Comparison of ENCODE assay signal across 25 cellular contexts in the genomic region with DNA sequence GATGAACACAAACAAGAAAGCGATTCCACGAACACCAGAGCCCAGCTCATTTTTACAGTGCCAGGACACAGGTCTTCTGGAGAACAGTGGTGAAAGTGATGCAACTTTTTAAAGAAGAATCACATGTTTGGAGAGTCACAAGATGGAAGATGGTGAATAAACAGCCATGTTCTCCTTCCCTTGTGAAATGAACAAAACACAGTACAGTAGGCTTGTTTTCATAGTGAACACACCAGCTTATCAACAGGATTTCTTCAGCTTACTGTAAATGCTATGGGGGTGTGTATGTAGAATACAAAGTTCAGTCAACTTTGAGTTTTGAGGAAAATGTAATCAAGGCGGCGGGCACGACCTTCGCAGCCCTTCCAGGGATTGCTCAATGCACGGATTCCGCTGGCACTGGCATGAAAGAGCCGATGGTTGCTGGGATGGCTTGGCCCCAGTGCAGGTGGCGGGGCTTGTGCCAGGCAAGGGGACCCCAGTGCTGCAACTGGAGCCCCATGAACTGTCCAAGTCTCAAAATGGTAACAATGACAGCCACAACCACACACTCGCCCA. TPM values are rescaled to one million over a fixed set of nuclear protein-coding genes. Genes with fewer than 3 reads are reported as not detected.
DNase-seq lines count a peak whose midpoint lies in the region; ATAC-seq and TF ChIP-seq lines count a peak whose summit lies in the region.
"Had no signal": no experiment of that assay in that cellular context is flagged by ENCODE, and none has a peak within 500 bp of the region (broad histone marks: within the 10 kb centered on the region; RNA-seq: fewer than 3 reads in every experiment).

No MANE protein-coding gene starts in this region.

- H3K27me3 Mint-ChIP-seq in T-helper 17 cell, result no peaks in the 10 kb centered on the region
- H3K27me3 Mint-ChIP-seq: CD4-positive, CD25-positive, alpha-beta regulatory T cell had no signal

- H3K27ac ChIP-seq in muscle layer of duodenum (ENCODE audit: low read length) (peak overlapping the region; percentile 73), stomach (peak overlapping the region in 4 of 5 donors; percentile 13 to 90 (median 56))
- H3K27ac ChIP-seq: SK-N-MC had no signal

- H3K36me3 Mint-ChIP-seq in T-helper 17 cell (ENCODE audit: low read depth), result peaks cover 6% of the 10 kb centered on the region
- H3K36me3 Mint-ChIP-seq: CD4-positive, CD25-positive, alpha-beta regulatory T cell had no signal

- ATAC-seq in T-helper 17 cell, result no peak
- ATAC-seq in left colon, result peak; percentile 23
- no peak for ATAC-seq in HG03280 (IDR thresholded peaks at IDR 0.05; ENCODE audit: unreplicated experiment)

- H3K4me3 Mint-ChIP-seq in T-helper 17 cell, result peak overlapping the region; percentile 21
- H3K4me3 Mint-ChIP-seq: CD4-positive, CD25-positive, alpha-beta regulatory T cell had no signal

- no peaks in the 10 kb centered on the region for H3K36me3 ChIP-seq in muscle layer of duodenum (ENCODE audit: control insufficient read depth in 1 of 2, insufficient read depth in 2 of 2, low read length in 2 of 2)
- no peaks in the 10 kb centered on the region for H3K36me3 ChIP-seq in stomach

- no peak for TF ChIP-seq POLR2A in stomach (IDR thresholded peaks at IDR 0.05)

- TF ChIP-seq EP300 in stomach (IDR thresholded peaks at IDR 0.05), result no peak

- no peaks in the 10 kb centered on the region for H3K4me1 ChIP-seq in muscle layer of duodenum (ENCODE audit: control insufficient read depth in 1 of 2, insufficient read depth in 2 of 2, low read length in 2 of 2)
- H3K4me1 ChIP-seq in stomach, result peaks cover 10 to 44% (median 19%) of the 10 kb centered on the region in 4 donors

- H3K27me3 ChIP-seq in muscle layer of duodenum (ENCODE audit: low read depth, low read length) (no peaks in the 10 kb centered on the region), stomach (peaks cover 0 to 21% (median 0%) of the 10 kb centered on the region in 3 donors)

- no peak overlapping the region for H3K4me3 ChIP-seq in muscle layer of duodenum (ENCODE audit: low read depth in 1 of 2, low read length in 2 of 2)
- H3K4me3 ChIP-seq in stomach, result no peak overlapping the region
- H3K4me3 ChIP-seq: SK-N-MC had no signal

- intact Hi-C loops in left colon (cut with DNase I, micrococcal nuclease) (no loop called here), stomach (cut with DNase I; ENCODE audit: low total_unique reads) (no loop called here)

- peaks cover 37% of the 10 kb centered on the region for H3K4me1 Mint-ChIP-seq in T-helper 17 cell

- H3K27ac Mint-ChIP-seq in T-helper 17 cell, result no peak overlapping the region

- WGBS in stomach, 5 donors, result 49 to 72% (median 63%) methylated on average over 11 of the region's 11 CpGs

- H3K9me3 ChIP-seq in T-helper 17 cell (ENCODE audit: control insufficient read depth, low read length, poor library complexity, severe bottlenecking) (no peaks in the 10 kb centered on the region), muscle layer of duodenum (ENCODE audit: control insufficient read depth in 1 of 2, low read length in 2 of 2) (peaks cover 4 to 13% of the 10 kb centered on the region in 2 donors), stomach (peaks cover 0 to 12% (median 4%) of the 10 kb centered on the region in 4 donors)

- DNase-seq in T-helper 17 cell (no peak), left colon (peak in 1 of 2 donors; percentile 35), stomach (peak; percentile 65), cerebellar cortex (ENCODE audit: low spot score) (no peak), ecto neural progenitor cell (ENCODE audit: low spot score) (no peak)
- DNase-seq in stimulated activated CD4-positive, alpha-beta T cell treated with anti-CD3 and anti-CD28 coated beads, Interleukin-4, amount 100 ng/mL, for 24 hours, result no peak
- DNase-seq: CD4-positive, CD25-positive, alpha-beta regulatory T cell; COR-L47; DMS 273 treated with DMSO at 0.1 percent for 48 hours; GDM1; NCI-H1417; NCI-H187; NCI-H2107; NCI-H510A treated with DMSO at 0.1 percent for 48 hours; NCI-H774; OCI-M1; SHP77 had no signal

- no peak for TF ChIP-seq CTCF in stomach (IDR thresholded peaks at IDR 0.05)

RNA-seq across cellular contexts. Expression of a gene that starts 9.7 kb away (rescaled TPM):
- total RNA-seq in T-helper 17 cell, result 1 to 10 TPM; 2.8 to 4.5 TPM
- total RNA-seq in left colon, result under 1 TPM; 0.43 to 0.61 TPM
- total RNA-seq in stomach, result 10 to 100 TPM in 2 of 5 donors, 1 to 10 TPM in 1, under 1 TPM in 1, not detected in 1; 0.45 to 37.9 (median 9.7) TPM
- polyA plus RNA-seq in stomach, result 1 to 10 TPM; 1.8 to 3.9 (median 3.7) TPM
- total RNA-seq: H1, RPMI7951 had no signal

RNA-seq across cellular contexts. Expression of a gene that starts 17.6 kb away (rescaled TPM):
- total RNA-seq in T-helper 17 cell, result 10 to 100 TPM; 49.5 to 50.3 TPM
- 1 to 10 TPM in 1 of 2 donors, under 1 TPM in 1; 0.67 to 1.0 TPM for total RNA-seq in left colon
- 1 to 10 TPM in 2 of 5 donors, under 1 TPM in 2, not detected in 1; 0.29 to 4.6 (median 1.2) TPM for total RNA-seq in stomach
- under 1 TPM; 0.18 to 0.31 (median 0.25) TPM for polyA plus RNA-seq in stomach
- total RNA-seq: Daoy, H1, HT-29, M059J, RPMI7951 had no signal
- polyA plus RNA-seq: H1 had no signal

RNA-seq across cellular contexts. Expression of a gene that starts 19.8 kb away (rescaled TPM):
- not detected for total RNA-seq in T-helper 17 cell
- 100 to 1,000 TPM; 208 to 322 TPM for total RNA-seq in left colon
- 1,000 to 10,000 TPM in 1 of 5 donors, 100 to 1,000 TPM in 1, 10 to 100 TPM in 2, not detected in 1; 62.4 to 1,697 (median 407) TPM for total RNA-seq in stomach
- over 10,000 TPM in 1 of 3 donors, 1,000 to 10,000 TPM in 1, 100 to 1,000 TPM in 1; 385 to 10,944 (median 1,930) TPM for polyA plus RNA-seq in stomach
- total RNA-seq: CD4-positive, CD25-positive, alpha-beta regulatory T cell; Daoy; H1; M059J; RPMI7951 had no signal
- polyA plus RNA-seq: CD4-positive, CD25-positive, alpha-beta regulatory T cell; H1 had no signal

RNA-seq across cellular contexts. Expression of a gene that starts 35.3 kb away (rescaled TPM):
- total RNA-seq in T-helper 17 cell, result not detected
- under 1 TPM; 0.87 to 0.98 TPM for total RNA-seq in left colon
- total RNA-seq in stomach, result 1,000 to 10,000 TPM in 3 of 5 donors, 100 to 1,000 TPM in 1, 1 to 10 TPM in 1; 2.3 to 2,979 (median 1,039) TPM
- polyA plus RNA-seq in stomach, result 1,000 to 10,000 TPM in 2 of 3 donors, 100 to 1,000 TPM in 1; 154 to 2,390 (median 1,084) TPM
- total RNA-seq: CD4-positive, CD25-positive, alpha-beta regulatory T cell; Daoy; H1; RPMI7951 had no signal
- polyA plus RNA-seq: CD4-positive, CD25-positive, alpha-beta regulatory T cell; H1 had no signal

Comparison
In these comparisons a context has a peak if more than half of its experiments do, and no peak if none do; other contexts are left out.
1. RNA of a gene that starts 17.6 kb away (total RNA-seq): 49.5 to 50.3 TPM in T-helper 17 cell; 0.67 to 1.0 TPM in left colon and 0.29 to 4.6 TPM in stomach; every median in the first group is over 4 times any median in the second.